In genomic region chr4:15655223-15656037, GRCh38 we compare ENCODE assay signal across 1 cellular context.
TF ChIP-seq lines count a peak whose summit lies in the region.

TSS of gene FBXL5 (minus strand) at chr4:15655357. CDS start at chr4:15655287, 70 bp downstream.

TF ChIP-seq in HepG2, 621 proteins besides CTCF, POLR2A, EP300 and RAD21 (continued from another document and continues in another):
- no peak for TF ChIP-seq NR1H2 (CRISPR knock-in tag; IDR thresholded peaks at IDR 0.05; ENCODE audit: borderline replicate concordance, low read depth)
- no peak for TF ChIP-seq TERF1 (CRISPR knock-in tag; IDR thresholded peaks at IDR 0.05)
- peak; percentile 88; the same call in 1 of the 2 replicates for TF ChIP-seq ZBTB4 (CRISPR knock-in tag; IDR thresholded peaks at IDR 0.05; ENCODE audit: borderline replicate concordance)
- no peak for TF ChIP-seq TBX3 (IDR thresholded peaks at IDR 0.05; ENCODE audit: borderline replicate concordance)
- TF ChIP-seq ZNF720 (CRISPR knock-in tag; IDR thresholded peaks at IDR 0.05): no peak
- 0 out of 2 replicates have a peak, but pooled peaks have one; percentile 11 for TF ChIP-seq ZNF329 (CRISPR knock-in tag; IDR thresholded peaks at IDR 0.05; ENCODE audit: low read depth)
- TF ChIP-seq ZMYM3 (CRISPR knock-in tag; IDR thresholded peaks at IDR 0.05): no peak; the same call in 1 of the 2 replicates
- TF ChIP-seq HOXA3 (CRISPR knock-in tag; IDR thresholded peaks at IDR 0.05): peak; percentile 90
- TF ChIP-seq ATF1 (CRISPR knock-in tag; IDR thresholded peaks at IDR 0.05): no peak
- TF ChIP-seq FOXK1 (CRISPR knock-in tag; IDR thresholded peaks at IDR 0.05; ENCODE audit: borderline replicate concordance, low read depth): no peak; the same call in 1 of the 2 replicates
- TF ChIP-seq ZNF44 (CRISPR knock-in tag; IDR thresholded peaks at IDR 0.05): peak; percentile 46; the same call in 1 of the 2 replicates
- peak; percentile 83 for TF ChIP-seq KDM2A (CRISPR knock-in tag; IDR thresholded peaks at IDR 0.05; ENCODE audit: borderline replicate concordance, low read depth)
- TF ChIP-seq ZUFSP (CRISPR knock-in tag; IDR thresholded peaks at IDR 0.05; ENCODE audit: borderline replicate concordance): no peak
- TF ChIP-seq ZSCAN12 (CRISPR knock-in tag; IDR thresholded peaks at IDR 0.05): no peak
- TF ChIP-seq ARNT2 (CRISPR knock-in tag; IDR thresholded peaks at IDR 0.05; ENCODE audit: low read depth): peak; percentile 12; the same call in 1 of the 2 replicates
- no peak for TF ChIP-seq TOE1 (CRISPR knock-in tag; IDR thresholded peaks at IDR 0.05)
- TF ChIP-seq ZNF451 (CRISPR knock-in tag; IDR thresholded peaks at IDR 0.05): peak; percentile 85
- TF ChIP-seq TFDP2 (CRISPR knock-in tag; IDR thresholded peaks at IDR 0.05): peak; percentile 48
- no peak for TF ChIP-seq HDAC6 (IDR thresholded peaks at IDR 0.05; ENCODE audit: low read depth, low read length)
- no peak for TF ChIP-seq DNMT3B (CRISPR knock-in tag; conservative IDR thresholded peaks at IDR 0.05)
- TF ChIP-seq KAT2B (IDR thresholded peaks at IDR 0.05; ENCODE audit: borderline replicate concordance, low read depth, low read length): no peak
- no peak for TF ChIP-seq HNRNPUL1 (IDR thresholded peaks at IDR 0.05; ENCODE audit: low read depth, low read length)
- no peak for TF ChIP-seq CEBPB (IDR thresholded peaks at IDR 0.05; ENCODE audit: borderline replicate concordance, low read depth, low read length)
- TF ChIP-seq SNRNP70 (IDR thresholded peaks at IDR 0.05; ENCODE audit: low read depth, low read length): no peak
- TF ChIP-seq ZNF597 (CRISPR knock-in tag; IDR thresholded peaks at IDR 0.05): no peak
- TF ChIP-seq BCLAF1 (IDR thresholded peaks at IDR 0.05): no peak
- no peak for TF ChIP-seq KAT7 (CRISPR knock-in tag; IDR thresholded peaks at IDR 0.05; ENCODE audit: borderline replicate concordance)
- 0 out of 2 replicates have a peak, but pooled peaks have one; percentile 6 for TF ChIP-seq SMAD1 (CRISPR knock-in tag; IDR thresholded peaks at IDR 0.05; ENCODE audit: borderline replicate concordance, low read depth)
- TF ChIP-seq KDM3A (CRISPR knock-in tag; IDR thresholded peaks at IDR 0.05; ENCODE audit: low read depth): peak; percentile 23; the same call in 1 of the 2 replicates
- no peak for TF ChIP-seq ZNF780A (CRISPR knock-in tag; IDR thresholded peaks at IDR 0.05)
- TF ChIP-seq ZNF430 (CRISPR knock-in tag; IDR thresholded peaks at IDR 0.05): peak; percentile 58
- no peak for TF ChIP-seq TRAFD1 (CRISPR knock-in tag; IDR thresholded peaks at IDR 0.05; ENCODE audit: borderline replicate concordance)
- TF ChIP-seq RELA (CRISPR knock-in tag; IDR thresholded peaks at IDR 0.05): no peak
- no peak for TF ChIP-seq NFRKB (IDR thresholded peaks at IDR 0.05)
- TF ChIP-seq ATAD3A (CRISPR knock-in tag; IDR thresholded peaks at IDR 0.05): no peak
- peak; percentile 43 for TF ChIP-seq RBM22 (optimal IDR thresholded peaks at IDR 0.05; ENCODE audit: low read length)
- TF ChIP-seq ZNF142 (CRISPR knock-in tag; IDR thresholded peaks at IDR 0.05): peak; percentile 25; the same call in 1 of the 2 replicates
